15 cellular contexts compared by ENCODE assay signal in the genomic region with DNA sequence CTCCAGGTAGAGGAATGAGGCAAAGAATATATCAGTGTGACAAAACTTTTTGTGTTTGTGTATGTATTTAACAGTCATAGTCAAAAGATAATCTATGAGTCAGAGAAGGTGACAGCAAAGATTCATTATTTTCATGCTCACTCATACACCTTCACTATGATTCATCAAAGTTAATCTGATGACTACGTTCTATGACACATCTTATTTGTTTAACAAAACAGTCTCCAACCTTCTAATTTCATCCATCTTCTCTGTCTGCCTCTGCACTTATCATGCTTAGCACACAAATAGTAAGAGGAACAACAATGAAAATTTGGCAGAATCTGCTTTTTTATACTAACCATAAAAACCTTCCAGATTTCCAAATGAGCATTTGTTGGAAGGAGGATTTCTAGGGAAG.
A peak's percentile ranks its signal among the peaks of the same experiment; 100 is the strongest.
DNase-seq lines count a peak whose midpoint lies in the region; ATAC-seq, FAIRE-seq and TF ChIP-seq lines count a peak whose summit lies in the region.
"Had no signal": no experiment of that assay in that cellular context is flagged by ENCODE, and none has a peak within 500 bp of the region (broad histone marks: within the 10 kb centered on the region; RNA-seq: fewer than 3 reads in every experiment).

No MANE protein-coding gene starts in this region.

- no peak overlapping the region for H3K4me3 ChIP-seq in epithelial cell of esophagus (ENCODE audit: low read length)
- H3K4me3 ChIP-seq: suprapubic skin had no signal

- TF ChIP-seq CTCF in epithelial cell of esophagus (IDR thresholded peaks at IDR 0.05; ENCODE audit: insufficient read depth, low read depth, low read length, missing control alignments), result no peak

- DNase-seq in HCEC 1CT (peak; percentile 66), RCC 7860 (ENCODE audit: low spot score) (peak; percentile 53), epithelial cell of esophagus (ENCODE audit: low read depth) (peak; percentile 92), renal cortical epithelial cell (ENCODE audit: low read depth) (peak; percentile 81), dermis blood vessel endothelial cell (no peak), RPMI8226 (no peak)
- DNase-seq: activated naive CD4-positive, alpha-beta T cell; DND-41; naive B cell; stimulated activated CD4-positive, alpha-beta T cell treated with anti-CD3 and anti-CD28 coated beads, Interleukin-15, amount 100 ng/mL, for 24 hours; WERI-Rb-1 had no signal

- no peak for FAIRE-seq in RCC 7860 (lab: Jason Lieb, UNC)
- FAIRE-seq: HTR-8/SVneo had no signal

- no peak for ATAC-seq in GM18520 (IDR thresholded peaks at IDR 0.05; ENCODE audit: unreplicated experiment)
- ATAC-seq in HG03378 (IDR thresholded peaks at IDR 0.05; ENCODE audit: unreplicated experiment), result no peak

Comparison
In these comparisons a context has a peak if more than half of its experiments do, and no peak if none do; other contexts are left out.
1. DNase-seq: peak in HCEC 1CT (single experiment), RCC 7860 (single experiment), epithelial cell of esophagus (single experiment) and renal cortical epithelial cell (single experiment); none in dermis blood vessel endothelial cell (single experiment) and RPMI8226 (single experiment).